ENCODE assay signal across 14 cellular contexts in the genomic region with DNA sequence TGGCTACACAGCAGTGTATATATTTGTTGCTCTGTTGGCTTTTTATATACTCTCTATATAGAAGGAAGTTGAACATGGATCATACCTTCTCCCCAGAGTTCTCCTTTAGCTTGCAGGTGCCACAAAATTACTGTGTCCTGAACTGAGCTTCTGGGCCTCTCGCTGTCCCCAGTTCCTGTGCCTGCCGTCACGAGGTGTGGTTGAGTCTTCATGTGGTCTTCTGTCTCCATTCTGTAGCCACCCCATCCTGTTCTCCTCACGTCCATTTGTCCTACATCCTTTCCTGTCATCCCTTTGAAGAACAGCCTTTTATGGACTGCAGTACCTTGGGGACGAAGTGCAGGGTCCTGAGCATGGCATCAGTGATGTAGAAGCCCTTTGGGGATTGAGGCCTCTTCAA. TPM values are rescaled to one million over a fixed set of nuclear protein-coding genes. Genes with fewer than 3 reads are reported as not detected.
DNase-seq lines count a peak whose midpoint lies in the region; ATAC-seq and TF ChIP-seq lines count a peak whose summit lies in the region.
"Had no signal": no experiment of that assay in that cellular context is flagged by ENCODE, and none has a peak within 500 bp of the region (broad histone marks: within the 10 kb centered on the region; RNA-seq: fewer than 3 reads in every experiment).

No MANE protein-coding gene starts in this region.

- intact Hi-C loops in lower lobe of right lung (cut with DNase I) = no loop called here

- H3K9me3 ChIP-seq in OCI-LY1 (ENCODE audit: low read length) (no peaks in the 10 kb centered on the region), lower lobe of right lung (no peaks in the 10 kb centered on the region)

- peak overlapping the region; percentile 57 to 62 for H3K4me3 Mint-ChIP-seq in activated T-cell treated with anti-CD3 and anti-CD28 coated beads, Interleukin-2, amount 50 U/mL, for 72 hours
- peak overlapping the region; percentile 14 for H3K4me3 Mint-ChIP-seq in endothelial cell (ENCODE audit: unreplicated experiment)
- H3K4me3 Mint-ChIP-seq in stimulated activated naive CD8-positive, alpha-beta T cell treated with anti-CD3 and anti-CD28 coated beads, Interleukin-15, Interleukin-2, amounts not matched to agents 100 ng/mL and 50 ng/mL, for 24 hours = peak overlapping the region; percentile 6

- H3K4me1 ChIP-seq in OCI-LY1 (ENCODE audit: insufficient read depth, low read length, severe bottlenecking) = peaks cover 98% of the 10 kb centered on the region
- H3K4me1 ChIP-seq in lower lobe of right lung = peaks cover 15% of the 10 kb centered on the region

- H3K4me2 ChIP-seq in OCI-LY1 (ENCODE audit: low read length) = peak overlapping the region; percentile 41
- H3K4me2 ChIP-seq: smooth muscle cell had no signal

- H3K27me3 Mint-ChIP-seq in activated T-cell treated with anti-CD3 and anti-CD28 coated beads, Interleukin-2, amount 50 U/mL, for 72 hours (ENCODE audit: low read depth) = no peaks in the 10 kb centered on the region
- H3K27me3 Mint-ChIP-seq in endothelial cell (ENCODE audit: unreplicated experiment) = no peaks in the 10 kb centered on the region
- H3K27me3 Mint-ChIP-seq in stimulated activated naive CD8-positive, alpha-beta T cell treated with anti-CD3 and anti-CD28 coated beads, Interleukin-15, Interleukin-2, amounts not matched to agents 100 ng/mL and 50 ng/mL, for 24 hours = no peaks in the 10 kb centered on the region

- peaks cover 4% of the 10 kb centered on the region; the same call in 1 of the 2 replicates for H3F3A ChIP-seq in OCI-LY1 (ENCODE audit: insufficient read depth, low read length)

- H3K36me3 ChIP-seq in OCI-LY1 (ENCODE audit: insufficient read depth, low read length) (peaks cover 70% of the 10 kb centered on the region), lower lobe of right lung (no peaks in the 10 kb centered on the region)

- peaks cover 79% of the 10 kb centered on the region for H3K4me1 Mint-ChIP-seq in activated T-cell treated with anti-CD3 and anti-CD28 coated beads, Interleukin-2, amount 50 U/mL, for 72 hours (ENCODE audit: low read depth)
- peaks cover 10% of the 10 kb centered on the region for H3K4me1 Mint-ChIP-seq in endothelial cell (ENCODE audit: unreplicated experiment)
- peaks cover 75% of the 10 kb centered on the region for H3K4me1 Mint-ChIP-seq in stimulated activated naive CD8-positive, alpha-beta T cell treated with anti-CD3 and anti-CD28 coated beads, Interleukin-15, Interleukin-2, amounts not matched to agents 100 ng/mL and 50 ng/mL, for 24 hours (ENCODE audit: low read depth)

- H4K20me1 ChIP-seq in OCI-LY1 (ENCODE audit: insufficient read depth, low read length) = 0 out of 2 replicates have a peak, but pooled peaks cover 2% of the 10 kb centered on the region

- no peak overlapping the region for H3K9ac ChIP-seq in OCI-LY1 (ENCODE audit: low read length)

- peak overlapping the region; percentile 20 for H3K4me3 ChIP-seq in OCI-LY1 (ENCODE audit: low read depth, low read length, poor library complexity, severe bottlenecking)
- H3K4me3 ChIP-seq in lower lobe of right lung = no peak overlapping the region
- H3K4me3 ChIP-seq: smooth muscle cell had no signal

- no peak for TF ChIP-seq CTCF in OCI-LY1 (IDR thresholded peaks at IDR 0.05; ENCODE audit: low read length)
- no peak for TF ChIP-seq CTCF in endothelial cell (IDR thresholded peaks at IDR 0.05; ENCODE audit: unreplicated experiment)
- TF ChIP-seq CTCF in lower lobe of right lung (IDR thresholded peaks at IDR 0.05) = no peak

- H3K27ac ChIP-seq in OCI-LY1 (ENCODE audit: low read depth, low read length, poor library complexity, severe bottlenecking) (peak overlapping the region; percentile 77), lower lobe of right lung (no peak overlapping the region)

- H3K27ac Mint-ChIP-seq in activated T-cell treated with anti-CD3 and anti-CD28 coated beads, Interleukin-2, amount 50 U/mL, for 72 hours = peak overlapping the region; percentile 80
- peak overlapping the region; percentile 30 for H3K27ac Mint-ChIP-seq in endothelial cell (ENCODE audit: unreplicated experiment)
- H3K27ac Mint-ChIP-seq in stimulated activated naive CD8-positive, alpha-beta T cell treated with anti-CD3 and anti-CD28 coated beads, Interleukin-15, Interleukin-2, amounts not matched to agents 100 ng/mL and 50 ng/mL, for 24 hours = peak overlapping the region; percentile 60

- ATAC-seq in activated T-cell treated with anti-CD3 and anti-CD28 coated beads, Interleukin-2, amount 50 U/mL, for 72 hours (replicated peaks in 1 of 2) = peak; percentile 45 to 50
- no peak for ATAC-seq in HG03571 (IDR thresholded peaks at IDR 0.05; ENCODE audit: unreplicated experiment)
- no peak for ATAC-seq in lower lobe of right lung

- H3K9me2 ChIP-seq in OCI-LY1 (ENCODE audit: low read depth, low read length) = no peaks in the 10 kb centered on the region

- no peak for DNase-seq in activated T-cell treated with anti-CD3 and anti-CD28 coated beads, Interleukin-2, amount 50 U/mL, for 72 hours
- no peak for DNase-seq in activated T-cell treated with anti-CD3 and anti-CD28 coated beads, Interleukin-2, amount 50 U/mL, for 1 hour
- DNase-seq in endothelial cell (ENCODE audit: low spot score) (no peak), midbrain (lab: John Stamatoyannopoulos, UW) (no peak), lower lobe of right lung (no peak)
- DNase-seq: activated CD4-positive, alpha-beta T cell treated with anti-CD3 and anti-CD28 coated beads for 4 hours; activated effector memory CD4-positive, alpha-beta T cell treated with Interleukin-2 at 50 U/mL for 16 hours; hypothalamus; Karpas-422; NCI-H1105 had no signal

- H3K9me3 Mint-ChIP-seq in activated T-cell treated with anti-CD3 and anti-CD28 coated beads, Interleukin-2, amount 50 U/mL, for 72 hours = no peaks in the 10 kb centered on the region
- no peaks in the 10 kb centered on the region for H3K9me3 Mint-ChIP-seq in endothelial cell (ENCODE audit: unreplicated experiment)
- no peaks in the 10 kb centered on the region for H3K9me3 Mint-ChIP-seq in stimulated activated naive CD8-positive, alpha-beta T cell treated with anti-CD3 and anti-CD28 coated beads, Interleukin-15, Interleukin-2, amounts not matched to agents 100 ng/mL and 50 ng/mL, for 24 hours

- no peaks in the 10 kb centered on the region for H3K27me3 ChIP-seq in OCI-LY1 (ENCODE audit: insufficient read depth, low read length)
- H3K27me3 ChIP-seq in lower lobe of right lung (ENCODE audit: low read depth) = no peaks in the 10 kb centered on the region

- H3K36me3 Mint-ChIP-seq in activated T-cell treated with anti-CD3 and anti-CD28 coated beads, Interleukin-2, amount 50 U/mL, for 72 hours (ENCODE audit: insufficient read depth in 2 of 2) = peaks cover 0 to 7% of the 10 kb centered on the region in 2 donors
- H3K36me3 Mint-ChIP-seq in endothelial cell (ENCODE audit: low read depth, unreplicated experiment) = peaks cover 13% of the 10 kb centered on the region
- H3K36me3 Mint-ChIP-seq in stimulated activated naive CD8-positive, alpha-beta T cell treated with anti-CD3 and anti-CD28 coated beads, Interleukin-15, Interleukin-2, amounts not matched to agents 100 ng/mL and 50 ng/mL, for 24 hours (ENCODE audit: low read depth) = peaks cover 46% of the 10 kb centered on the region

- H2AFZ ChIP-seq in OCI-LY1 (ENCODE audit: low read length) = no peak overlapping the region

- peaks cover 93% of the 10 kb centered on the region for H3K79me2 ChIP-seq in OCI-LY1 (ENCODE audit: insufficient read depth, low read length)

RNA-seq across cellular contexts. Expression of a gene that starts 14.5 kb away (rescaled TPM):
- total RNA-seq in activated T-cell treated with anti-CD3 and anti-CD28 coated beads, Interleukin-2, amount 50 U/mL, for 72 hours = 10 to 100 TPM; 32.7 to 44.4 TPM
- 29.8 TPM for total RNA-seq in endothelial cell (ENCODE audit: unreplicated experiment)
- total RNA-seq in lower lobe of right lung = 21.7 TPM

Comparison
In these comparisons a context has a peak if more than half of its experiments do, and no peak if none do; other contexts are left out.
1. ATAC-seq: peak in activated T-cell treated with anti-CD3 and anti-CD28 coated beads, Interleukin-2, amount 50 U/mL, for 72 hours (2 of 2); none in HG03571 (single experiment) and lower lobe of right lung (0 of 2).
2. H3K27ac Mint-ChIP-seq: peak in every context shown above with its lines; median percentile 80 in activated T-cell treated with anti-CD3 and anti-CD28 coated beads, Interleukin-2, amount 50 U/mL, for 72 hours; 60 in stimulated activated naive CD8-positive, alpha-beta T cell treated with anti-CD3 and anti-CD28 coated beads, Interleukin-15, Interleukin-2, amounts not matched to agents 100 ng/mL and 50 ng/mL, for 24 hours; 30 in endothelial cell.
3. H3K4me3 Mint-ChIP-seq: peak in every context shown above with its lines; median percentile 60 in activated T-cell treated with anti-CD3 and anti-CD28 coated beads, Interleukin-2, amount 50 U/mL, for 72 hours; 14 in endothelial cell; 6 in stimulated activated naive CD8-positive, alpha-beta T cell treated with anti-CD3 and anti-CD28 coated beads, Interleukin-15, Interleukin-2, amounts not matched to agents 100 ng/mL and 50 ng/mL, for 24 hours.